Comparison of ENCODE assay signal across 1 cellular context in genomic region chr10:102432162-102432950, GRCh38.
TF ChIP-seq lines count a peak whose summit lies in the region.

CUEDC2 (minus strand) TSS chr10:102432574; CDS start chr10:102425188, 7,386 bp downstream.

TF ChIP-seq in GM12878, 131 proteins besides CTCF, POLR2A, EP300 and RAD21 (continued from another document and continues in another):
- no peak for TF ChIP-seq ETV6 (conservative IDR thresholded peaks at IDR 0.05 in 1 of 2, IDR thresholded peaks at IDR 0.05 in 1 of 2; ENCODE audit: borderline replicate concordance in 1 of 2, low read depth in 1 of 2)
- TF ChIP-seq JUND (IDR thresholded peaks at IDR 0.05; ENCODE audit: low read depth, low read length), result no peak
- TF ChIP-seq SRF (IDR thresholded peaks at IDR 0.05; ENCODE audit: low read depth in 2 of 2, low read length in 2 of 2), result 0 out of 4 replicates have a peak, but pooled peaks of 1 of the 2 experiments have one; percentile 42
- 0 out of 2 replicates have a peak, but pooled peaks have one; percentile 25 for TF ChIP-seq MTA2 (IDR thresholded peaks at IDR 0.05; ENCODE audit: low read depth)
- TF ChIP-seq RFX5 (IDR thresholded peaks at IDR 0.05; ENCODE audit: low read depth, low read length), result no peak
- no peak for TF ChIP-seq CBX3 (IDR thresholded peaks at IDR 0.05; ENCODE audit: borderline replicate concordance, low read depth)
- peak; percentile 36; the same call in 1 of the 2 replicates for TF ChIP-seq ZBTB40 (IDR thresholded peaks at IDR 0.05; ENCODE audit: borderline replicate concordance)
- no peak for TF ChIP-seq FOS (IDR thresholded peaks at IDR 0.05; ENCODE audit: borderline replicate concordance, extremely low read depth, insufficient read length)
- TF ChIP-seq BCL3 (IDR thresholded peaks at IDR 0.05; ENCODE audit: borderline replicate concordance, insufficient read depth, low read depth, low read length, poor library complexity, severe bottlenecking), result no peak
- no peak for TF ChIP-seq NFXL1 (IDR thresholded peaks at IDR 0.05; ENCODE audit: borderline replicate concordance)
- no peak for TF ChIP-seq GABPA (IDR thresholded peaks at IDR 0.05; ENCODE audit: low read depth)
- no peak for TF ChIP-seq HDAC6 (IDR thresholded peaks at IDR 0.05; ENCODE audit: unreplicated experiment)
- peak; percentile 48; the same call in 1 of the 3 replicates for TF ChIP-seq POU2F2 (IDR thresholded peaks at IDR 0.05; ENCODE audit: borderline replicate concordance, low read depth, low read length)
- TF ChIP-seq EED (IDR thresholded peaks at IDR 0.05; ENCODE audit: low read depth), result no peak
- TF ChIP-seq PRDM15 (CRISPR knock-in tag; IDR thresholded peaks at IDR 0.05), result no peak
- TF ChIP-seq ZNF217 (IDR thresholded peaks at IDR 0.05), result no peak
- TF ChIP-seq WRNIP1 (IDR thresholded peaks at IDR 0.05; ENCODE audit: borderline replicate concordance, low read depth, low read length), result peak; percentile 60; the same call in 1 of the 2 replicates
- 0 out of 2 replicates have a peak, but pooled peaks have one; percentile 33 for TF ChIP-seq PAX5 (IDR thresholded peaks at IDR 0.05; ENCODE audit: borderline replicate concordance, low read depth, low read length)
- TF ChIP-seq HCFC1 (IDR thresholded peaks at IDR 0.05; ENCODE audit: low read length), result peak; percentile 93
- no peak for TF ChIP-seq RAD51 (IDR thresholded peaks at IDR 0.05)
- peak; percentile 89 for TF ChIP-seq SP1 (IDR thresholded peaks at IDR 0.05; ENCODE audit: low read depth, low read length)
- TF ChIP-seq EZH2 (IDR thresholded peaks at IDR 0.05; ENCODE audit: borderline replicate concordance, control insufficient read depth, low read depth, low read length), result no peak
- TF ChIP-seq NR2F1 (conservative IDR thresholded peaks at IDR 0.05), result no peak
- TF ChIP-seq USF1 (IDR thresholded peaks at IDR 0.05; ENCODE audit: borderline replicate concordance, extremely low read length, insufficient read depth, low read depth, low read length), result no peak
- TF ChIP-seq CREB1 (IDR thresholded peaks at IDR 0.05; ENCODE audit: low read depth), result peak; percentile 91
- no peak for TF ChIP-seq KAT2A (conservative IDR thresholded peaks at IDR 0.05; ENCODE audit: control insufficient read depth, low read depth, low read length)
- peak; percentile 56; the same call in 1 of the 2 replicates for TF ChIP-seq MEF2A (IDR thresholded peaks at IDR 0.05; ENCODE audit: insufficient read depth, low read depth, low read length)
- 0 out of 2 replicates have a peak, but pooled peaks have one; percentile 23 for TF ChIP-seq SPI1 (IDR thresholded peaks at IDR 0.05; ENCODE audit: borderline replicate concordance, insufficient read depth, low read depth, low read length)
- TF ChIP-seq PBX3 (IDR thresholded peaks at IDR 0.05; ENCODE audit: insufficient replicate concordance, low read depth, low read length), result no peak
- peak in 1 of 2 experiments; percentile 40; a peak in 2 of 3 replicates for TF ChIP-seq EGR1 (IDR thresholded peaks at IDR 0.05; ENCODE audit: borderline replicate concordance in 1 of 2, low read depth in 2 of 2, low read length in 2 of 2)
- no peak for TF ChIP-seq SMC3 (IDR thresholded peaks at IDR 0.05; ENCODE audit: borderline replicate concordance, low read length)
- TF ChIP-seq, protein P1, sequence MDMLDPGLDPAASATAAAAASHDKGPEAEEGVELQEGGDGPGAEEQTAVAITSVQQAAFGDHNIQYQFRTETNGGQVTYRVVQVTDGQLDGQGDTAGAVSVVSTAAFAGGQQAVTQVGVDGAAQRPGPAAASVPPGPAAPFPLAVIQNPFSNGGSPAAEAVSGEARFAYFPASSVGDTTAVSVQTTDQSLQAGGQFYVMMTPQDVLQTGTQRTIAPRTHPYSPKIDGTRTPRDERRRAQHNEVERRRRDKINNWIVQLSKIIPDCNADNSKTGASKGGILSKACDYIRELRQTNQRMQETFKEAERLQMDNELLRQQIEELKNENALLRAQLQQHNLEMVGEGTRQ (IDR thresholded peaks at IDR 0.05; ENCODE audit: borderline replicate concordance, low read depth, low read length), result no peak
- 0 out of 2 replicates have a peak, but pooled peaks have one; percentile 14 for TF ChIP-seq PKNOX1 (IDR thresholded peaks at IDR 0.05)
- 0 out of 2 replicates have a peak, but pooled peaks have one; percentile 55 for TF ChIP-seq MYB (IDR thresholded peaks at IDR 0.05; ENCODE audit: borderline replicate concordance, low read depth, low read length)
- no peak; the same call in 1 of the 2 replicates for TF ChIP-seq HDGF (IDR thresholded peaks at IDR 0.05)
- peak; percentile 66; the same call in 1 of the 2 replicates for TF ChIP-seq GATAD2B (conservative IDR thresholded peaks at IDR 0.05; ENCODE audit: low read depth)
- 0 out of 2 replicates have a peak, but pooled peaks have one; percentile 57 for TF ChIP-seq LARP7 (IDR thresholded peaks at IDR 0.05)
- 0 out of 2 replicates have a peak, but pooled peaks have one; percentile 16 for TF ChIP-seq MXI1 (IDR thresholded peaks at IDR 0.05; ENCODE audit: low read depth, low read length)
- TF ChIP-seq, protein P2, sequence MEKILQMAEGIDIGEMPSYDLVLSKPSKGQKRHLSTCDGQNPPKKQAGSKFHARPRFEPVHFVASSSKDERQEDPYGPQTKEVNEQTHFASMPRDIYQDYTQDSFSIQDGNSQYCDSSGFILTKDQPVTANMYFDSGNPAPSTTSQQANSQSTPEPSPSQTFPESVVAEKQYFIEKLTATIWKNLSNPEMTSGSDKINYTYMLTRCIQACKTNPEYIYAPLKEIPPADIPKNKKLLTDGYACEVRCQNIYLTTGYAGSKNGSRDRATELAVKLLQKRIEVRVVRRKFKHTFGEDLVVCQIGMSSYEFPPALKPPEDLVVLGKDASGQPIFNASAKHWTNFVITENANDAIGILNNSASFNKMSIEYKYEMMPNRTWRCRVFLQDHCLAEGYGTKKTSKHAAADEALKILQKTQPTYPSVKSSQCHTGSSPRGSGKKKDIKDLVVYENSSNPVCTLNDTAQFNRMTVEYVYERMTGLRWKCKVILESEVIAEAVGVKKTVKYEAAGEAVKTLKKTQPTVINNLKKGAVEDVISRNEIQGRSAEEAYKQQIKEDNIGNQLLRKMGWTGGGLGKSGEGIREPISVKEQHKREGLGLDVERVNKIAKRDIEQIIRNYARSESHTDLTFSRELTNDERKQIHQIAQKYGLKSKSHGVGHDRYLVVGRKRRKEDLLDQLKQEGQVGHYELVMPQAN (conservative IDR thresholded peaks at IDR 0.05), result no peak; the same call in 1 of the 2 replicates
- no peak for TF ChIP-seq STAT3 (IDR thresholded peaks at IDR 0.05; ENCODE audit: low read depth, low read length)
- no peak for TF ChIP-seq SUPT20H (IDR thresholded peaks at IDR 0.05; ENCODE audit: borderline replicate concordance, control insufficient read depth, low read depth, low read length)
- TF ChIP-seq SUZ12 (IDR thresholded peaks at IDR 0.05; ENCODE audit: unreplicated experiment), result no peak
- TF ChIP-seq HDAC2 (IDR thresholded peaks at IDR 0.05), result no peak
- no peak for TF ChIP-seq PAX8 (IDR thresholded peaks at IDR 0.05)
- no peak for TF ChIP-seq E2F4 (IDR thresholded peaks at IDR 0.05; ENCODE audit: low read depth, low read length)
- no peak for TF ChIP-seq SMAD5 (IDR thresholded peaks at IDR 0.05; ENCODE audit: low read depth)
- TF ChIP-seq TCF3 (IDR thresholded peaks at IDR 0.05; ENCODE audit: borderline replicate concordance, insufficient read depth, low read depth, low read length), result no peak
